In the genomic region with DNA sequence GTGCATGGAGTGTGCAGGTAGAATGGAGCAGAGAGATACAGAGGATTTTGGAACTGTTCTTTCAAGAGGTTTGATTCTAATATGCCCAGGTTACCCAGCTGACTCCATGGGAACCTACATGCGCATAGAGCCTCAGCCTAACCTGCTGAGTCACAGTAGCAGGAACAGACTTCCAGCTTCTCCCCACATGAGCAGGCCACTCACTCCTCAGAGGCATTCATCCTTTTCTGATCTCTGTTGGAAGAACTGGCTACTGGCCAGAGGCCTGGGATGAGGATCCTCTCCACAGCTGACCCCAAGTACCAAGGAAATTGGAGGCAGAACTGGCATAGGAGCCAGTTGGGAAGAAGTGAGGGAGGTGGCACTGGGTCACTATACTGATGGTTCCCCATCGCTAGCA, we compare ENCODE assay signal across 15 cellular contexts. TPM values are rescaled to one million over a fixed set of nuclear protein-coding genes. Genes with fewer than 3 reads are reported as not detected.
DNase-seq lines count a peak whose midpoint lies in the region; ATAC-seq, FAIRE-seq and TF ChIP-seq lines count a peak whose summit lies in the region.
"Had no signal": no experiment of that assay in that cellular context is flagged by ENCODE, and none has a peak within 500 bp of the region (broad histone marks: within the 10 kb centered on the region; RNA-seq: fewer than 3 reads in every experiment).

No MANE protein-coding gene starts in this region.

- no peak overlapping the region for H3K4me2 ChIP-seq in astrocyte (ENCODE audit: low read length)
- H3K4me2 ChIP-seq: smooth muscle cell had no signal

- H3K4me1 Mint-ChIP-seq in astrocyte (ENCODE audit: low read depth, unreplicated experiment) = peaks cover 31% of the 10 kb centered on the region

- no peaks in the 10 kb centered on the region for H3K36me3 ChIP-seq in astrocyte (ENCODE audit: insufficient read depth, low read length)
- H3K36me3 ChIP-seq: neutrophil had no signal

- in situ Hi-C loops in ACHN (cut with HindIII; ENCODE audit: low pct_ligation_motif_present, low pct_unique_long_range_greater_than_20kb, low sequenced_read_pairs) = no loop called here

- no peaks in the 10 kb centered on the region for H3K79me2 ChIP-seq in astrocyte (ENCODE audit: insufficient read depth, low read length)

- no peak for TF ChIP-seq CTCF in astrocyte (IDR thresholded peaks at IDR 0.05; ENCODE audit: insufficient read depth, low read depth, low read length)

- peaks cover 3% of the 10 kb centered on the region for H3K36me3 Mint-ChIP-seq in astrocyte (ENCODE audit: low read depth, unreplicated experiment)
- H3K36me3 Mint-ChIP-seq: activated naive CD4-positive, alpha-beta T cell treated with anti-CD3 and anti-CD28 coated beads, Interleukin-2, amount 50 U/mL, for 24 hours had no signal

- H3K27me3 ChIP-seq in astrocyte (ENCODE audit: insufficient read depth, low read length) = no peaks in the 10 kb centered on the region

- no peak overlapping the region for H3K9ac ChIP-seq in astrocyte (ENCODE audit: low read length)

- H2AFZ ChIP-seq in astrocyte (ENCODE audit: low read depth, low read length) = no peak overlapping the region

- H3K9me3 Mint-ChIP-seq in astrocyte (ENCODE audit: unreplicated experiment) = peaks cover 13% of the 10 kb centered on the region
- H3K9me3 Mint-ChIP-seq: activated naive CD4-positive, alpha-beta T cell treated with anti-CD3 and anti-CD28 coated beads, Interleukin-2, amount 50 U/mL, for 24 hours had no signal

- H4K20me1 ChIP-seq in astrocyte (ENCODE audit: insufficient read depth, low read length) = no peaks in the 10 kb centered on the region

- DNase-seq in ACHN = peak; percentile 73
- DNase-seq in HCEC 1CT = peak; percentile 7
- DNase-seq in astrocyte (ENCODE audit: low read depth) = peak; percentile 72
- DNase-seq in glomerular visceral epithelial cell (ENCODE audit: extremely low spot score) = peak; percentile 75
- no peak for DNase-seq in NAMALWA (ENCODE audit: low spot score)
- DNase-seq in amygdala (lab: John Stamatoyannopoulos, UW) = no peak
- DNase-seq in amniotic stem cell (lab: John Stamatoyannopoulos, UW) = no peak
- DNase-seq: NCI-H1417 treated with DMSO at 0.1 percent for 48 hours, NCI-H446, T-helper 1 cell had no signal

- H3K4me1 ChIP-seq in astrocyte (ENCODE audit: insufficient read depth, low read length) = peaks cover 31% of the 10 kb centered on the region

- H3K4me3 Mint-ChIP-seq in astrocyte (ENCODE audit: unreplicated experiment) = no peak overlapping the region
- H3K4me3 Mint-ChIP-seq: activated naive CD4-positive, alpha-beta T cell treated with anti-CD3 and anti-CD28 coated beads, Interleukin-2, amount 50 U/mL, for 24 hours had no signal

- H3K27ac ChIP-seq in astrocyte (ENCODE audit: low read depth, low read length) = no peak overlapping the region
- H3K27ac ChIP-seq: neutrophil had no signal

- H3K4me3 ChIP-seq in astrocyte (ENCODE audit: insufficient read depth, low read depth, low read length) = no peak overlapping the region
- H3K4me3 ChIP-seq: GM12878, smooth muscle cell had no signal

- no peak for FAIRE-seq in astrocyte (lab: Jason Lieb, UNC)
- FAIRE-seq: GM12878 had no signal

- H3K27ac Mint-ChIP-seq in astrocyte (ENCODE audit: unreplicated experiment) = no peak overlapping the region
- H3K27ac Mint-ChIP-seq: activated naive CD4-positive, alpha-beta T cell treated with anti-CD3 and anti-CD28 coated beads, Interleukin-2, amount 50 U/mL, for 24 hours had no signal

- no peak for ATAC-seq in GM21390 (IDR thresholded peaks at IDR 0.05; ENCODE audit: unreplicated experiment)
- ATAC-seq: GM12878 had no signal

- no peaks in the 10 kb centered on the region for H3K9me3 ChIP-seq in astrocyte (ENCODE audit: insufficient read depth, low read depth, low read length)
- H3K9me3 ChIP-seq: neutrophil had no signal

- no peaks in the 10 kb centered on the region for H3K27me3 Mint-ChIP-seq in astrocyte (ENCODE audit: low read depth, unreplicated experiment)
- H3K27me3 Mint-ChIP-seq: activated naive CD4-positive, alpha-beta T cell treated with anti-CD3 and anti-CD28 coated beads, Interleukin-2, amount 50 U/mL, for 24 hours had no signal

RNA-seq across cellular contexts. Expression of a gene that starts 17.9 kb away (rescaled TPM):
- 97.6 and 100 TPM in 2 replicates for total RNA-seq in astrocyte

Comparison
In these comparisons a context has a peak if more than half of its experiments do, and no peak if none do; other contexts are left out.
1. DNase-seq: peak in ACHN (single experiment), HCEC 1CT (single experiment), astrocyte (single experiment) and glomerular visceral epithelial cell (single experiment); none in NAMALWA (single experiment), amygdala (0 of 56) and amniotic stem cell (single experiment).